34 cellular contexts compared by ENCODE assay signal in genomic region chr9:100364013-100364412, GRCh38.
"Had no signal": no experiment of that assay in that cellular context is flagged by ENCODE, and none has a peak within 500 bp of the region (broad histone marks: within the 10 kb centered on the region; RNA-seq: fewer than 3 reads in every experiment).

No MANE protein-coding gene starts in this region.

- DNase-seq: Karpas-422, Kasumi-1, MG63, MM.1S, MV-4-11, NCI-H1048, NCI-H1092, NCI-H1092 treated with DMSO at 0.1 percent for 48 hours, NCI-H1105, NCI-H1105 treated with DMSO at 0.1 percent for 48 hours, NCI-H1417, NCI-H1417 treated with DMSO at 0.1 percent for 48 hours, NCI-H1436, NCI-H1436 treated with DMSO at 0.1 percent for 48 hours, NCI-H146, NCI-H1694, NCI-H1694 treated with DMSO at 0.1 percent for 48 hours, NCI-H187, NCI-H187 treated with DMSO at 0.1 percent for 48 hours, NCI-H2029, NCI-H2029 treated with DMSO at 0.1 percent for 48 hours, NCI-H2081, NCI-H2081 treated with DMSO at 0.1 percent for 48 hours, NCI-H2107, NCI-H2171, NCI-H2171 treated with DMSO at 0.1 percent for 48 hours, NCI-H2227 treated with DMSO at 0.1 percent for 48 hours, NCI-H226, NCI-H345, NCI-H446, NCI-H446 treated with DMSO at 0.1 percent for 48 hours, NCI-H510A, NCI-H510A treated with DMSO at 0.1 percent for 48 hours had no signal

- H3K9me3 ChIP-seq: MG63 had no signal

- H3K9ac ChIP-seq: KMS-11 had no signal

- H3K27me3 ChIP-seq: MG63 had no signal

- H3K36me3 ChIP-seq: MG63 had no signal

- H3K27ac ChIP-seq: KMS-11 had no signal

- H3K4me2 ChIP-seq: KMS-11 had no signal

- H3K4me3 ChIP-seq: MG63 had no signal
